ENCODE assay signal across 9 cellular contexts in the genomic region with DNA sequence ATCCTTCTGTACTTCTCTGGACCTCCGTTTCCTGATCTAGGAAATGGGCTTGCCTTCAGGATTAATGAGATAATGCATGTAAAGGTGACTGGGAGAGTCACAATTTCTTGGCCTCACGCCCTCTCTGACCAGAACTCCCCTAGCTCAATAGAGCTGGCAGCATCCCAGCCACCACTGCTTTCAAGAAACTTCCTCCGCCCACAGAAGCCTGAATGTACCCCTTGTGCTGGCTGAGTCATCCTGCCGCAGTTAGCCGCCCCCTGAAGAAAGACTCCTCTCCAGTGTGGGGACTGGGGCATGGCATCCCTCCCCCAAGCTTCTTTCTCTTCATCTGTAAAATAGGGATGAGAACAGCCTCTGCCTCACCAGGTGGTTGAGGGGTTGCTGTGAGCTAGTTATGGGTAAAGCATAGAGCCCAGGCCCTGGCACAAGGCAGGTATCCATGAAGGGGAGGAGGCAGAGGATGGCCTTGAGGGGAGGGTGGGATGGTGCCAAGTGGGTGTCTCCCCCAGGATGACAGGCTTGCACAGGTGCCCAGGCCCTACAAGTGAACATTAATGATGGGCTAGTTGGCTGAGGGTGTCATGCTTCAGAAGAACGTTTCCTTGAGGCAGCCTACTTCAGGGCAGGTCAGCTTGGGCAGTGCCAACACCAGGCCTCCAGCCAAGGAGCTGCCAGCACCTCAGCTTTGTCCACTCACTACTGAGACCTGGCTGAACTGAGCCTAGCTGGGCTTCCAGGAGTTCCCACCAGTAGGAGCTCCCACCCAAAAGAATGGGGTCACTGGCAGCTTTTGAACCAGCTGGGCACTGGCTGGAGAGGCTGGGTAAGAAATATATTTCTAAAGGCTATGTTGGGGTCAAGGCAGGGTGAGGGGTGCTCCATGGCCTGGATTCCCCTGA. TPM values are rescaled to one million over a fixed set of nuclear protein-coding genes. Genes with fewer than 3 reads are reported as not detected.
DNase-seq lines count a peak whose midpoint lies in the region; ATAC-seq, FAIRE-seq and TF ChIP-seq lines count a peak whose summit lies in the region.
"Had no signal": no experiment of that assay in that cellular context is flagged by ENCODE, and none has a peak within 500 bp of the region (broad histone marks: within the 10 kb centered on the region; RNA-seq: fewer than 3 reads in every experiment).

No MANE protein-coding gene starts in this region.

- peaks cover 21% of the 10 kb centered on the region for H3K27me3 Mint-ChIP-seq in activated T-cell treated with anti-CD3 and anti-CD28 coated beads, Interleukin-2, amount 50 U/mL, for 24 hours

- peak; percentile 56 for ATAC-seq in HG03095 (IDR thresholded peaks at IDR 0.05; ENCODE audit: unreplicated experiment)

- TF ChIP-seq CTCF in foreskin fibroblast (IDR thresholded peaks at IDR 0.05; ENCODE audit: low read depth, low read length) = no peak

- no peaks in the 10 kb centered on the region for H3K9me3 Mint-ChIP-seq in activated T-cell treated with anti-CD3 and anti-CD28 coated beads, Interleukin-2, amount 50 U/mL, for 24 hours

- H2BK120ac ChIP-seq in mesendoderm (ENCODE audit: low read depth, low read length) = no peak overlapping the region

- H3K27me3 ChIP-seq in skeletal muscle satellite cell (ENCODE audit: control insufficient read depth, insufficient read depth, low read length) = no peaks in the 10 kb centered on the region
- H3K27me3 ChIP-seq in mesendoderm (ENCODE audit: insufficient read depth, low read length, poor library complexity) = no peaks in the 10 kb centered on the region

- H4K8ac ChIP-seq in mesendoderm (ENCODE audit: low read depth, low read length) = no peak overlapping the region

- H3K27ac ChIP-seq in mesendoderm (ENCODE audit: low read depth, low read length) = no peak overlapping the region

- no peak overlapping the region for H4K5ac ChIP-seq in mesendoderm (ENCODE audit: low read length)

- H3K36me3 Mint-ChIP-seq in activated T-cell treated with anti-CD3 and anti-CD28 coated beads, Interleukin-2, amount 50 U/mL, for 24 hours (ENCODE audit: low read depth) = no peaks in the 10 kb centered on the region
- H3K36me3 Mint-ChIP-seq: naive B cell had no signal

- peaks cover 78% of the 10 kb centered on the region for H3K4me1 ChIP-seq in skeletal muscle satellite cell (ENCODE audit: control insufficient read depth, insufficient read depth, low read length)
- no peaks in the 10 kb centered on the region for H3K4me1 ChIP-seq in mesendoderm (ENCODE audit: control insufficient read depth, low read depth, low read length)

- H2BK15ac ChIP-seq in mesendoderm (replicated peaks; ENCODE audit: low read depth) = no peak overlapping the region

- no peak overlapping the region for H3K56ac ChIP-seq in mesendoderm (ENCODE audit: low read length)

- no peak for DNase-seq in GM12892 (ENCODE audit: insufficient read length)
- DNase-seq in activated T-cell treated with anti-CD3 and anti-CD28 coated beads, Interleukin-2, amount 50 U/mL, for 24 hours = peak; percentile 56
- DNase-seq in foreskin fibroblast = peak; percentile 84 to 86
- no peak for DNase-seq in NCI-H128 (lab: John Stamatoyannopoulos, UW; ENCODE audit: unreplicated experiment)
- no peak for DNase-seq in mesendoderm
- DNase-seq in SW 1271 (lab: John Stamatoyannopoulos, UW) = no peak
- DNase-seq: naive B cell had no signal

- TF ChIP-seq POLR2A in GM12892 (IDR thresholded peaks at IDR 0.05; ENCODE audit: low read depth, low read length) = no peak

- WGBS in mesendoderm (ENCODE audit: extremely low coverage, insufficient coverage, low lambda C conversion rate) = no CpG with 5 or more reads among the region's 6 CpGs

- peaks cover 56% of the 10 kb centered on the region for H3K4me1 Mint-ChIP-seq in activated T-cell treated with anti-CD3 and anti-CD28 coated beads, Interleukin-2, amount 50 U/mL, for 24 hours (ENCODE audit: low read depth)

- H3K79me1 ChIP-seq in mesendoderm (ENCODE audit: low read length) = no peaks in the 10 kb centered on the region

- H3K9me3 ChIP-seq in skeletal muscle satellite cell (replicated peaks; ENCODE audit: low read length) = no peaks in the 10 kb centered on the region

- H3K4me3 ChIP-seq in foreskin fibroblast (ENCODE audit: low read depth in 1 of 2, low read length in 2 of 2) (no peak overlapping the region), skeletal muscle satellite cell (ENCODE audit: low read length) (peak overlapping the region; percentile 91), mesendoderm (ENCODE audit: low read length) (no peak overlapping the region)

- H3K18ac ChIP-seq in mesendoderm (ENCODE audit: low read length) = no peak overlapping the region

- no peak overlapping the region for H2AK5ac ChIP-seq in mesendoderm (ENCODE audit: low read length)

- no peaks in the 10 kb centered on the region for H3K79me2 ChIP-seq in mesendoderm (ENCODE audit: control insufficient read depth, insufficient read depth, low read length)

- FAIRE-seq in GM12892 (lab: Jason Lieb, UNC) = peak; percentile 24

- no peak overlapping the region for H2BK5ac ChIP-seq in mesendoderm (ENCODE audit: low read length)

- H3K9ac ChIP-seq in skeletal muscle satellite cell (ENCODE audit: low read depth, low read length) (peak overlapping the region; percentile 98), mesendoderm (ENCODE audit: low read length) (no peak overlapping the region)

- peak overlapping the region; percentile 99 for H3K4me2 ChIP-seq in skeletal muscle satellite cell (ENCODE audit: low read length)
- H3K4me2 ChIP-seq in mesendoderm (ENCODE audit: low read length) = no peak overlapping the region

- no peak overlapping the region for H3K4me3 Mint-ChIP-seq in activated T-cell treated with anti-CD3 and anti-CD28 coated beads, Interleukin-2, amount 50 U/mL, for 24 hours
- H3K4me3 Mint-ChIP-seq: naive B cell had no signal

- peaks cover 57% of the 10 kb centered on the region for H3K36me3 ChIP-seq in skeletal muscle satellite cell (ENCODE audit: insufficient read depth, low read length)
- no peaks in the 10 kb centered on the region for H3K36me3 ChIP-seq in mesendoderm (ENCODE audit: control insufficient read depth, insufficient read depth, low read length)

- no peak overlapping the region for H3K4ac ChIP-seq in mesendoderm (ENCODE audit: low read depth, low read length)

- H3K27ac Mint-ChIP-seq in activated T-cell treated with anti-CD3 and anti-CD28 coated beads, Interleukin-2, amount 50 U/mL, for 24 hours = peak overlapping the region; percentile 48

- H3K23ac ChIP-seq in mesendoderm (ENCODE audit: low read length) = no peak overlapping the region

RNA-seq across cellular contexts. Expression of a gene that starts 3.5 kb away (rescaled TPM):
- 2.9 TPM for polyA plus RNA-seq in GM12892 (2012; ENCODE audit: missing spikeins)
- 90.4 and 97.1 TPM in 2 replicates for total RNA-seq in skeletal muscle satellite cell (2012; rRNA removed)
- 4.9 TPM for polyA plus RNA-seq in mesendoderm (2013, experiment 1 of 2)
- polyA plus RNA-seq in mesendoderm (2013, experiment 2 of 2) = 5.2 TPM

RNA-seq across cellular contexts. Expression of a gene that starts 33.2 kb away (rescaled TPM):
- not detected for polyA plus RNA-seq in GM12892 (2012; ENCODE audit: missing spikeins)
- total RNA-seq in skeletal muscle satellite cell (2012; rRNA removed) = 5.7 and 7.4 TPM in 2 replicates
- polyA plus RNA-seq in mesendoderm (2013, experiment 1 of 2) = 0.15 TPM
- polyA plus RNA-seq in mesendoderm (2013, experiment 2 of 2) = 0.25 TPM

RNA-seq across cellular contexts. Expression of a gene that starts 33.3 kb away (rescaled TPM):
- 18.9 TPM for polyA plus RNA-seq in GM12892 (2012; ENCODE audit: missing spikeins)
- total RNA-seq in skeletal muscle satellite cell (2012; rRNA removed) = 149 and 191 TPM in 2 replicates
- 1.7 TPM for polyA plus RNA-seq in mesendoderm (2013, experiment 1 of 2)
- 1.8 TPM for polyA plus RNA-seq in mesendoderm (2013, experiment 2 of 2)

Comparison
In these comparisons a context has a peak if more than half of its experiments do, and no peak if none do; other contexts are left out.
1. DNase-seq: peak in activated T-cell treated with anti-CD3 and anti-CD28 coated beads, Interleukin-2, amount 50 U/mL, for 24 hours (single experiment) and foreskin fibroblast (2 of 2); none in GM12892 (single experiment), NCI-H128 (single experiment), mesendoderm (single experiment) and SW 1271 (0 of 2).